In genomic region chr19:41248895-41249294, GRCh38 we compare ENCODE assay signal across 33 cellular contexts. TPM values are rescaled to one million over a fixed set of nuclear protein-coding genes. Genes with fewer than 3 reads are reported as not detected.
DNase-seq lines count a peak whose midpoint lies in the region; ATAC-seq, FAIRE-seq and TF ChIP-seq lines count a peak whose summit lies in the region.
"Had no signal": no experiment of that assay in that cellular context is flagged by ENCODE, and none has a peak within 500 bp of the region (broad histone marks: within the 10 kb centered on the region; RNA-seq: fewer than 3 reads in every experiment).

No MANE protein-coding gene starts in this region.

- intact Hi-C loops in heart right ventricle (cut with DNase I), result no loop called here

- no peaks in the 10 kb centered on the region for H3K4me1 ChIP-seq in A549
- H3K4me1 ChIP-seq in endodermal cell (ENCODE audit: control insufficient read depth, insufficient read depth, low read length), result no peaks in the 10 kb centered on the region
- H3K4me1 ChIP-seq in heart right ventricle, result peaks cover 0 to 4% (median 0%) of the 10 kb centered on the region in 9 donors
- H3K4me1 ChIP-seq: gastrocnemius medialis had no signal

- no peak overlapping the region for H3K4me2 ChIP-seq in A549

- no peak for TF ChIP-seq CTCF in A549 (IDR thresholded peaks at IDR 0.05)
- peak; percentile 0 for TF ChIP-seq CTCF in GM12865 (IDR thresholded peaks at IDR 0.05; ENCODE audit: insufficient read depth, low read depth, low read length, missing control alignments)
- no peak for TF ChIP-seq CTCF in RWPE1 (conservative IDR thresholded peaks at IDR 0.05; ENCODE audit: low read depth)
- peak; percentile 50 for TF ChIP-seq CTCF in endodermal cell (conservative IDR thresholded peaks at IDR 0.05)
- no peak for TF ChIP-seq CTCF in heart right ventricle (IDR thresholded peaks at IDR 0.05)

- ATAC-seq in A549 (peak; percentile 67 to 68; a peak in 5 of 6 replicates), heart right ventricle (no peak)
- ATAC-seq: gastrocnemius medialis; naive thymus-derived CD8-positive, alpha-beta T cell had no signal

- CTCF ChIA-PET in A549 (lab: Yijun Ruan, JAX), result interaction anchor here (0.6 to 27.6 kb wide), 12 partner anchors 11 to 944 kb away, joined by 3 to 1023 read pairs (median 8); partner anchors contain the start of genes AXL, CYP2S1 and HNRNPUL1
- CTCF ChIA-PET in RWPE1 (lab: Yijun Ruan, JAX), result interaction anchor here (0.6 kb wide), 1 partner anchor 115 kb away, joined by 6 read pairs; the partner anchor contains the start of gene B9D2

- H3K9me3 Mint-ChIP-seq in endodermal cell, result no peaks in the 10 kb centered on the region
- H3K9me3 Mint-ChIP-seq: naive thymus-derived CD8-positive, alpha-beta T cell had no signal

- no peaks in the 10 kb centered on the region for H3K36me3 ChIP-seq in endodermal cell (ENCODE audit: control insufficient read depth, insufficient read depth, low read length)
- H3K36me3 ChIP-seq in heart right ventricle, result peaks cover 0 to 94% (median 26%) of the 10 kb centered on the region in 9 donors
- H3K36me3 ChIP-seq: gastrocnemius medialis had no signal

- no peak overlapping the region for H3K27ac Mint-ChIP-seq in endodermal cell

- no peak for TF ChIP-seq POLR2A in A549 (IDR thresholded peaks at IDR 0.05; ENCODE audit: low read length)

- H3K4me3 ChIP-seq in A549, result no peak overlapping the region
- no peak overlapping the region for H3K4me3 ChIP-seq in GM12865 (ENCODE audit: low read depth, low read length)
- no peak overlapping the region for H3K4me3 ChIP-seq in endodermal cell (ENCODE audit: low read length)
- no peak overlapping the region for H3K4me3 ChIP-seq in heart right ventricle
- H3K4me3 ChIP-seq: gastrocnemius medialis, thoracic aorta had no signal

- peak; percentile 70 for FAIRE-seq in A549 (lab: Jason Lieb, UNC)
- FAIRE-seq: astrocyte, GM12892, keratinocyte, RCC 7860, urothelium cell line had no signal

- no peak overlapping the region for H3K4me3 Mint-ChIP-seq in endodermal cell
- H3K4me3 Mint-ChIP-seq: naive thymus-derived CD8-positive, alpha-beta T cell had no signal

- no peaks in the 10 kb centered on the region for H3K27me3 Mint-ChIP-seq in endodermal cell (ENCODE audit: insufficient read depth)

- H3K9me3 ChIP-seq in A549 (no peaks in the 10 kb centered on the region), endodermal cell (ENCODE audit: control insufficient read depth, low read length) (no peaks in the 10 kb centered on the region), heart right ventricle (no peaks in the 10 kb centered on the region)
- H3K9me3 ChIP-seq: Caco-2, gastrocnemius medialis, thoracic aorta had no signal

- H3K4me1 Mint-ChIP-seq in endodermal cell, result no peaks in the 10 kb centered on the region
- H3K4me1 Mint-ChIP-seq: naive thymus-derived CD8-positive, alpha-beta T cell had no signal

- DNase-seq in A549 (ENCODE audit: low read depth in 1 of 2, low spot score in 1 of 2) (no peak), GM12865 (ENCODE audit: low read depth) (no peak), RWPE1 (ENCODE audit: low spot score) (no peak), endodermal cell (peak; percentile 70), AML-193 (lab: John Stamatoyannopoulos, UW) (no peak), heart right ventricle (no peak), NCI-H2196 (lab: John Stamatoyannopoulos, UW; ENCODE audit: unreplicated experiment) (no peak), DMS53 (lab: John Stamatoyannopoulos, UW) (no peak)
- DNase-seq: activated CD4-positive, alpha-beta T cell treated with anti-CD3 and anti-CD28 coated beads, Interleukin-2, amount 50 U/mL, for 48 hours; activated CD4-positive, CD25-positive, alpha-beta regulatory T cell; activated effector memory CD4-positive, alpha-beta T cell treated with anti-CD3 and anti-CD28 coated beads, Interleukin-2, amount 50 U/mL, for 16 hours; activated T-cell treated with anti-CD3 and anti-CD28 coated beads for 4 hours; Caco-2; central memory CD4-positive, alpha-beta T cell; dermis blood vessel endothelial cell; gastrocnemius medialis; H7; hypothalamus; Karpas-422; midbrain; naive thymus-derived CD8-positive, alpha-beta T cell; NCI-H1092 treated with DMSO at 0.1 percent for 48 hours; NCI-H1930; NCI-H526; nucleus accumbens; stimulated activated naive CD4-positive, alpha-beta T cell treated with Interleukin-2 at 50 U/mL for 16 hours had no signal

- POLR2A ChIA-PET in A549 (lab: Yijun Ruan, JAX) (interaction anchor here (0.7 to 2.5 kb wide), 2 partner anchors 22 to 545 kb away, joined by 3 to 13 read pairs; no protein-coding TSS in a partner anchor), RWPE1 (lab: Yijun Ruan, JAX; ENCODE audit: low non-redundant PET) (no interaction called here)

- 96% methylated on average over 4 of the region's 4 CpGs for whole genome bisulfite sequencing in A549 (ENCODE audit: missing lambda C conversion rate)
- 93 to 96% methylated on average over 3 to 4 of the region's 4 CpGs for WGBS in endodermal cell (ENCODE audit: insufficient coverage in 1 of 2, insufficient read length in 1 of 2), 2 experiments
- 93 to 95% methylated on average over 4 of the region's 4 CpGs for WGBS in heart right ventricle, 2 donors

- no peak for TF ChIP-seq RAD21 in A549 (conservative IDR thresholded peaks at IDR 0.05 in 1 of 2, IDR thresholded peaks at IDR 0.05 in 1 of 2)

- peaks cover 29% of the 10 kb centered on the region for H3K36me3 Mint-ChIP-seq in endodermal cell (ENCODE audit: low read depth)
- H3K36me3 Mint-ChIP-seq: naive thymus-derived CD8-positive, alpha-beta T cell had no signal

- no peak overlapping the region for H3K27ac ChIP-seq in A549
- peak overlapping the region; percentile 6; the same call in 1 of the 2 replicates for H3K27ac ChIP-seq in RWPE1
- no peak overlapping the region for H3K27ac ChIP-seq in endodermal cell (ENCODE audit: low read depth, low read length)
- no peak overlapping the region for H3K27ac ChIP-seq in heart right ventricle
- H3K27ac ChIP-seq: C4-2B, gastrocnemius medialis, thoracic aorta had no signal

- H3K27me3 ChIP-seq in endodermal cell (ENCODE audit: control insufficient read depth, insufficient read depth, low read length, poor library complexity, severe bottlenecking) (no peaks in the 10 kb centered on the region), heart right ventricle (peaks cover 0 to 5% (median 0%) of the 10 kb centered on the region in 7 donors)
- H3K27me3 ChIP-seq: gastrocnemius medialis had no signal

- TF ChIP-seq EP300 in A549 (IDR thresholded peaks at IDR 0.05), result no peak

- no peak overlapping the region for H3K9ac ChIP-seq in endodermal cell (ENCODE audit: extremely low read depth, low read length, poor library complexity, severe bottlenecking)

TF ChIP-seq in A549, 52 proteins besides CTCF, POLR2A, EP300 and RAD21:
- TF ChIP-seq TFCP2L1 (CRISPR knock-in tag; IDR thresholded peaks at IDR 0.05), result 0 out of 2 replicates have a peak, but pooled peaks have one; percentile 33
- TF ChIP-seq KDM5A (IDR thresholded peaks at IDR 0.05), result no peak
- TF ChIP-seq TP53 (CRISPR knock-in tag; IDR thresholded peaks at IDR 0.05), result 0 out of 2 replicates have a peak, but pooled peaks have one; percentile 26

RNA-seq across cellular contexts. Expression of gene HNRNPUL1, which starts 15.3 kb away (rescaled TPM):
- polyA plus RNA-seq in A549 (2011; rRNA removed) (89.5 and 117 TPM in 2 replicates), A549 (2017; fragmentation: RNase III; extraction: RNeasy Plus Mini Kit Qiagen cat#74134 plus additional on column Dnase treatment) (272 to 278 TPM (median 273 TPM) in 3 replicates), heart right ventricle (10 to 100 TPM; 55.5 to 65.6 TPM)
- 77.4 and 104 TPM in 2 replicates for polyA plus RNA-seq in A549 (2012; cell fraction: cytosol; rRNA removed)
- polyA plus RNA-seq in A549 (2012; cell fraction: nucleus; rRNA removed), result 94.8 and 133 TPM in 2 replicates
- polyA minus RNA-seq in A549 (2011; rRNA and poly(A)+ RNA removed), result 118 and 124 TPM in 2 replicates
- total RNA-seq in endodermal cell (100 to 1,000 TPM; 211 to 225 TPM), heart right ventricle (100 to 1,000 TPM; 101 to 151 (median 108) TPM)
- 216 TPM for polyA plus RNA-seq in endodermal cell (2013, experiment 1 of 2)
- polyA plus RNA-seq in endodermal cell (2013, experiment 2 of 2), result 207 TPM

RNA-seq across cellular contexts. Expression of gene AXL, which starts 29.9 kb away (rescaled TPM):
- polyA plus RNA-seq in A549 (2011; rRNA removed), result 60.1 and 60.3 TPM in 2 replicates
- polyA plus RNA-seq in A549 (2012; cell fraction: cytosol; rRNA removed), result 66.8 and 78.1 TPM in 2 replicates
- polyA plus RNA-seq in A549 (2012; cell fraction: nucleus; rRNA removed), result 128 and 129 TPM in 2 replicates
- 45.4 to 69.4 TPM (median 47.8 TPM) in 3 replicates for polyA plus RNA-seq in A549 (2017; fragmentation: RNase III; extraction: RNeasy Plus Mini Kit Qiagen cat#74134 plus additional on column Dnase treatment)
- 378 and 386 TPM in 2 replicates for polyA minus RNA-seq in A549 (2011; rRNA and poly(A)+ RNA removed)
- total RNA-seq in endodermal cell, result 10 to 100 TPM; 10.9 to 14.1 TPM
- 21.5 TPM for polyA plus RNA-seq in endodermal cell (2013, experiment 1 of 2)
- polyA plus RNA-seq in endodermal cell (2013, experiment 2 of 2), result 21.1 TPM
- 10 to 100 TPM in 4 of 10 donors, 1 to 10 TPM in 6; 6.5 to 22.8 (median 9.8) TPM for total RNA-seq in heart right ventricle
- polyA plus RNA-seq in heart right ventricle, result 10 to 100 TPM in 1 of 2 donors, 1 to 10 TPM in 1; 7.9 to 13.0 TPM
- total RNA-seq: naive thymus-derived CD8-positive, alpha-beta T cell had no signal

RNA-seq across cellular contexts. Expression of gene CYP2S1, which starts 55.9 kb away (rescaled TPM):
- polyA plus RNA-seq in A549 (2011; rRNA removed) (8.6 and 19.7 TPM in 2 replicates), A549 (2017; fragmentation: RNase III; extraction: RNeasy Plus Mini Kit Qiagen cat#74134 plus additional on column Dnase treatment) (25.2 to 28.1 TPM (median 26.6 TPM) in 3 replicates), heart right ventricle (under 1 TPM; 0.29 to 0.30 TPM)
- polyA plus RNA-seq in A549 (2012; cell fraction: cytosol; rRNA removed), result 12.2 and 13.5 TPM in 2 replicates
- 18.7 and 22.1 TPM in 2 replicates for polyA plus RNA-seq in A549 (2012; cell fraction: nucleus; rRNA removed)
- polyA minus RNA-seq in A549 (2011; rRNA and poly(A)+ RNA removed), result 14.1 and 16.4 TPM in 2 replicates
- total RNA-seq in endodermal cell (10 to 100 TPM in 1 of 2 donors, 1 to 10 TPM in 1; 8.6 to 26.7 TPM), heart right ventricle (1 to 10 TPM in 1 of 10 donors, under 1 TPM in 4, not detected in 5; 0.42 to 1.1 (median 0.59) TPM)
- 13.3 TPM for polyA plus RNA-seq in endodermal cell (2013, experiment 1 of 2)
- polyA plus RNA-seq in endodermal cell (2013, experiment 2 of 2), result 5.1 TPM
- total RNA-seq: naive thymus-derived CD8-positive, alpha-beta T cell had no signal
- polyA plus RNA-seq: naive thymus-derived CD8-positive, alpha-beta T cell had no signal

Comparison
In these comparisons a context has a peak if more than half of its experiments do, and no peak if none do; other contexts are left out.
1. ATAC-seq: peak in A549 (2 of 2); none in heart right ventricle (0 of 8).
2. CTCF ChIP-seq: peak in GM12865 (single experiment) and endodermal cell (single experiment); none in A549 (single experiment), RWPE1 (single experiment) and heart right ventricle (0 of 9).
3. RNA of gene CYP2S1, which starts 55.9 kb away (total RNA-seq): 8.6 to 26.7 TPM in endodermal cell; 0.42 to 1.1 TPM in heart right ventricle; every median in the first group is over 4 times any median in the second.